Comparison of ENCODE assay signal across 10 cellular contexts in genomic region chr2:70121627-70122372, GRCh38. TPM values are rescaled to one million over a fixed set of nuclear protein-coding genes. Genes with fewer than 3 reads are reported as not detected.
A peak's percentile ranks its signal among the peaks of the same experiment; 100 is the strongest.
DNase-seq lines count a peak whose midpoint lies in the region; ATAC-seq, FAIRE-seq and TF ChIP-seq lines count a peak whose summit lies in the region.
"Had no signal": no experiment of that assay in that cellular context is flagged by ENCODE, and none has a peak within 500 bp of the region (broad histone marks: within the 10 kb centered on the region; RNA-seq: fewer than 3 reads in every experiment).

No MANE protein-coding gene starts in this region.

- POLR2A ChIA-PET in K562 (lab: Yijun Ruan, JAX): interaction anchor here (0.8 to 1.8 kb wide), 9 partner anchors 9 to 172 kb away, joined by 3 to 10 read pairs (median 4); partner anchors contain the start of gene SNRPG

- no peak overlapping the region for H2AK5ac ChIP-seq in H9 (ENCODE audit: insufficient read length, low read length)

- no peak overlapping the region for H2BK12ac ChIP-seq in H9 (ENCODE audit: insufficient read length, low read depth, low read length)

- no peaks in the 10 kb centered on the region for H3K9me3 ChIP-seq in CD4-positive, CD25-positive, alpha-beta regulatory T cell (ENCODE audit: control insufficient read depth in 2 of 2, low read length in 2 of 2)
- H3K9me3 ChIP-seq in H9 (ENCODE audit: control insufficient read depth, low read depth, low read length): no peaks in the 10 kb centered on the region
- H3K9me3 ChIP-seq in K562 (replicated peaks; ENCODE audit: control insufficient read depth, insufficient read depth, low read depth, low read length): no peaks in the 10 kb centered on the region
- H3K9me3 ChIP-seq: ovary had no signal

- peaks cover 13% of the 10 kb centered on the region for H3K27me3 Mint-ChIP-seq in CD4-positive, CD25-positive, alpha-beta regulatory T cell
- no peaks in the 10 kb centered on the region for H3K27me3 Mint-ChIP-seq in H9 (ENCODE audit: low read depth)

- peak overlapping the region; percentile 80 to 100 (median 100) for H3K27ac Mint-ChIP-seq in CD4-positive, CD25-positive, alpha-beta regulatory T cell
- peak overlapping the region; percentile 72 to 91 (median 81); a peak in 6 of 7 replicates for H3K27ac Mint-ChIP-seq in H9

- H3K36me3 ChIP-seq in CD4-positive, CD25-positive, alpha-beta regulatory T cell (ENCODE audit: control insufficient read depth, insufficient read depth, low read length): no peaks in the 10 kb centered on the region
- H3K36me3 ChIP-seq in K562 (ENCODE audit: control insufficient read depth, insufficient read depth, low read length): no peaks in the 10 kb centered on the region
- H3K36me3 ChIP-seq: ovary had no signal

- no peak overlapping the region for H3K4ac ChIP-seq in H9 (ENCODE audit: low read depth, low read length)

- H3K14ac ChIP-seq in H9 (ENCODE audit: insufficient read depth, low read length): no peak overlapping the region

- H2BK15ac ChIP-seq in H9 (ENCODE audit: low read depth, low read length): no peak overlapping the region

- no peak overlapping the region for H3K9ac ChIP-seq in H9 (ENCODE audit: extremely low read depth, insufficient read length, low read length)
- H3K9ac ChIP-seq in K562 (ENCODE audit: insufficient read depth in 1 of 2, low read depth in 2 of 2, low read length in 2 of 2): peak overlapping the region; percentile 52 to 88; a peak in 3 of 4 replicates

- H4K5ac ChIP-seq in H9 (ENCODE audit: insufficient read length, low read depth, low read length): no peak overlapping the region

- H3T11ph ChIP-seq in H9 (ENCODE audit: low read length): no peak overlapping the region

- no peak overlapping the region for H2BK5ac ChIP-seq in H9 (ENCODE audit: insufficient read length, low read length)

- no peak overlapping the region for H3K4me3 ChIP-seq in CD4-positive, CD25-positive, alpha-beta regulatory T cell (ENCODE audit: low read depth, low read length)
- H3K4me3 ChIP-seq in K562: no peak overlapping the region
- H3K4me3 ChIP-seq: ovary had no signal

- H3K27ac ChIP-seq in CD4-positive, CD25-positive, alpha-beta regulatory T cell (ENCODE audit: insufficient read depth, low read length, poor library complexity, severe bottlenecking): peak overlapping the region; percentile 47
- H3K27ac ChIP-seq in H9 (ENCODE audit: insufficient read length, low read depth, low read length) (no peak overlapping the region), K562 (ENCODE audit: extremely low read depth, low read depth, low read length) (peak overlapping the region; percentile 83)

- no peak overlapping the region for H3K23ac ChIP-seq in H9 (ENCODE audit: insufficient read length, low read depth, low read length)

- no peaks in the 10 kb centered on the region for H3K79me2 ChIP-seq in H9 (ENCODE audit: insufficient read depth, low read length)
- peaks cover 12% of the 10 kb centered on the region; the same call in 2 of the 3 replicates for H3K79me2 ChIP-seq in K562 (ENCODE audit: control insufficient read depth, insufficient read depth, low read length)

- H3K9me3 Mint-ChIP-seq in CD4-positive, CD25-positive, alpha-beta regulatory T cell: no peaks in the 10 kb centered on the region
- H3K9me3 Mint-ChIP-seq in H9: no peaks in the 10 kb centered on the region; a peak in 2 of 5 replicates

- no peak overlapping the region for H3K56ac ChIP-seq in H9 (ENCODE audit: insufficient read length, low read depth, low read length)

- H2AFZ ChIP-seq in H9 (ENCODE audit: low read length) (no peak overlapping the region), K562 (ENCODE audit: low read depth, low read length) (peak overlapping the region; percentile 84)

- H3K4me2 ChIP-seq in H9 (ENCODE audit: insufficient read depth, insufficient read length, low read length) (no peak overlapping the region), K562 (ENCODE audit: insufficient read depth, low read length) (peak overlapping the region; percentile 47; the same call in 1 of the 2 replicates)

- no peak for ATAC-seq in CD4-positive, CD25-positive, alpha-beta regulatory T cell (ENCODE audit: low read depth in 2 of 2)
- no peak; the same call in 2 of the 3 replicates for ATAC-seq in K562
- no peak for ATAC-seq in omental fat pad (ENCODE audit: low FRiP score)
- ATAC-seq in HG02852 (IDR thresholded peaks at IDR 0.05; ENCODE audit: unreplicated experiment): no peak

- H3K9me1 ChIP-seq in K562 (ENCODE audit: control insufficient read depth, insufficient read depth, low read length): no peaks in the 10 kb centered on the region

- no peak overlapping the region for H2BK120ac ChIP-seq in H9 (ENCODE audit: low read depth, low read length, poor library complexity, severe bottlenecking)

- H2BK20ac ChIP-seq in H9 (ENCODE audit: low read depth, low read length, poor library complexity, severe bottlenecking): no peak overlapping the region

- H3K4me1 Mint-ChIP-seq in CD4-positive, CD25-positive, alpha-beta regulatory T cell: peaks cover 5 to 77% (median 48%) of the 10 kb centered on the region in 4 donors
- peaks cover 45 to 67% of the 10 kb centered on the region in 2 experiments for H3K4me1 Mint-ChIP-seq in H9

- TF ChIP-seq EP300 in K562 (IDR thresholded peaks at IDR 0.05; ENCODE audit: low read length): no peak

- H3K36me3 Mint-ChIP-seq in CD4-positive, CD25-positive, alpha-beta regulatory T cell: peaks cover 3% of the 10 kb centered on the region
- H3K36me3 Mint-ChIP-seq in H9 (ENCODE audit: insufficient read depth in 1 of 3, low read depth in 3 of 3): no peaks in the 10 kb centered on the region; a peak in 2 of 7 replicates

- no peak overlapping the region for H3K18ac ChIP-seq in H9 (ENCODE audit: insufficient read length, low read depth, low read length)

- no peak overlapping the region for H4K91ac ChIP-seq in H9 (ENCODE audit: insufficient read length, low read depth, low read length)

- intact Hi-C loops in K562 (cut with micrococcal nuclease): no loop called here

- H3K27me3 ChIP-seq in CD4-positive, CD25-positive, alpha-beta regulatory T cell (ENCODE audit: control insufficient read depth, insufficient read depth, low read length): no peaks in the 10 kb centered on the region
- H3K27me3 ChIP-seq in H9 (ENCODE audit: insufficient read depth, low read length): no peaks in the 10 kb centered on the region
- no peaks in the 10 kb centered on the region for H3K27me3 ChIP-seq in K562 (ENCODE audit: control insufficient read depth in 2 of 2, insufficient read depth in 2 of 2, low read length in 2 of 2)
- H3K27me3 ChIP-seq: ovary had no signal

- H3K23me2 ChIP-seq in H9 (ENCODE audit: insufficient read length, low read depth, low read length, poor library complexity, severe bottlenecking): no peaks in the 10 kb centered on the region

- no peak for DNase-seq in CD4-positive, CD25-positive, alpha-beta regulatory T cell
- DNase-seq in H9 (no peak), K562 (ENCODE audit: extremely low read depth in 1 of 4, low spot score in 3 of 4) (peak in 1 of 4 experiments; percentile 42), omental fat pad (ENCODE audit: low spot score) (peak; percentile 12), HuH-7.5 (ENCODE audit: low spot score) (no peak), NCI-H1092 treated with DMSO at 0.1 percent for 48 hours (lab: John Stamatoyannopoulos, UW) (no peak), T1000 (lab: John Stamatoyannopoulos, UW) (no peak)

- H3K79me1 ChIP-seq in H9 (ENCODE audit: insufficient read depth, low read depth, low read length, poor library complexity, severe bottlenecking): no peaks in the 10 kb centered on the region

- BruUV-seq in K562 (replicated peaks; lab: Mats Ljungman, UMichigan): no TSS peak

- H4K8ac ChIP-seq in H9 (replicated peaks; ENCODE audit: insufficient read length, low read depth, low read length): no peak overlapping the region

- TF ChIP-seq CTCF in H9 (conservative IDR thresholded peaks at IDR 0.05): no peak
- TF ChIP-seq CTCF in K562 (IDR thresholded peaks at IDR 0.05 in 2 of 3, conservative IDR thresholded peaks at IDR 0.05 in 1 of 3; ENCODE audit: insufficient read depth in 2 of 3, low read depth in 1 of 3, low read length in 3 of 3): no peak
- no peak for TF ChIP-seq CTCF in omental fat pad (IDR thresholded peaks at IDR 0.05)

- TF ChIP-seq RAD21 in K562 (CRISPR knock-in tag; conservative IDR thresholded peaks at IDR 0.05 in 1 of 2, IDR thresholded peaks at IDR 0.05 in 1 of 2): no peak

- TF ChIP-seq POLR2A in K562 (conservative IDR thresholded peaks at IDR 0.05): no peak

- H3K4me1 ChIP-seq in CD4-positive, CD25-positive, alpha-beta regulatory T cell (ENCODE audit: control insufficient read depth, insufficient read depth, low read length, poor library complexity, severe bottlenecking): peaks cover 43% of the 10 kb centered on the region
- H3K4me1 ChIP-seq in H9 (ENCODE audit: insufficient read depth, low read length) (peaks cover 10% of the 10 kb centered on the region; the same call in 1 of the 2 replicates), K562 (replicated peaks in 1 of 2; ENCODE audit: control insufficient read depth in 2 of 2, insufficient read depth in 2 of 2, low read length in 2 of 2) (peaks cover 56 to 58% of the 10 kb centered on the region in 2 experiments)

- in situ Hi-C loops in K562 (cut with MboI): loop anchor here (5.0 kb wide), 1 partner anchor 34 kb away; the partner anchor contains the start of gene PCBP1

- no CpG with 5 or more reads among the region's 6 CpGs for WGBS in H9 (ENCODE audit: extremely low coverage, insufficient read length, low lambda C conversion rate)
- 29% methylated on average over 6 of the region's 6 CpGs for WGBS in K562 (ENCODE audit: insufficient coverage, low coverage, missing lambda C conversion rate)

- H4K20me1 ChIP-seq in H9 (ENCODE audit: control insufficient read depth, insufficient read depth, insufficient read length) (no peaks in the 10 kb centered on the region), K562 (replicated peaks; ENCODE audit: control insufficient read depth, insufficient read depth, low read length) (no peaks in the 10 kb centered on the region)

- peak overlapping the region in 2 of 4 donors; percentile 63 to 97 for H3K4me3 Mint-ChIP-seq in CD4-positive, CD25-positive, alpha-beta regulatory T cell
- no peak overlapping the region for H3K4me3 Mint-ChIP-seq in H9

- FAIRE-seq in K562 (lab: Jason Lieb, UNC): no peak
- FAIRE-seq: astrocyte had no signal

- CTCF ChIA-PET in K562 (lab: Yijun Ruan, JAX; ENCODE audit: low intra/inter-chr PET ratio): interaction anchor here (0.5 kb wide), 1 partner anchor 26 kb away, joined by 4 read pairs; no protein-coding TSS in a partner anchor

RNA-seq across cellular contexts. Expression of gene PCBP1, which starts 34.5 kb away (rescaled TPM):
- total RNA-seq in CD4-positive, CD25-positive, alpha-beta regulatory T cell: 330 TPM
- 100 to 1,000 TPM; 131 to 188 (median 173) TPM for polyA plus RNA-seq in CD4-positive, CD25-positive, alpha-beta regulatory T cell
- total RNA-seq in H9 (2021) (457 and 465 TPM in 2 replicates), K562 (2014; rRNA removed) (78.1 and 99.4 TPM in 2 replicates), K562 (2014; rRNA removed; fragmentation: Illumina TruSeq; extraction: Trizol) (58.9 and 61.9 TPM in 2 replicates), K562 (2015; rRNA removed; fragmentation: Illumina TruSeq; extraction: Trizol) (72.5 and 76.0 TPM in 2 replicates), K562 (2021) (407 and 420 TPM in 2 replicates), omental fat pad (100 to 1,000 TPM; 200 to 256 (median 209) TPM)
- 30.2 and 53.7 TPM in 2 replicates for total RNA-seq in K562 (2011; cell fraction: chromatin; rRNA removed; ENCODE audit: low replicate concordance)
- 60.7 and 63.0 TPM in 2 replicates for total RNA-seq in K562 (2011; cell fraction: nucleolus; rRNA removed)
- 58.0 and 69.2 TPM in 2 replicates for total RNA-seq in K562 (2011; cell fraction: nucleoplasm; rRNA removed)
- polyA plus RNA-seq in K562 (2011; rRNA removed) (122 and 123 TPM in 2 replicates), K562 (2014; fragmentation: Illumina TruSeq; extraction: Trizol) (347 and 391 TPM in 2 replicates), K562 (2014; fragmentation: Nextera tagmentation; extraction: Ambion mirVana) (10 to 100 TPM; 19.2 to 23.9 TPM), K562 (2014; rRNA removed) (212 and 227 TPM in 2 replicates)
- 131 and 249 TPM in 2 replicates for polyA plus RNA-seq in K562 (2011; cell fraction: cytosol; rRNA removed)
- polyA plus RNA-seq in K562 (2011; cell fraction: nucleus; rRNA removed): 78.5 and 114 TPM in 2 replicates
- polyA plus RNA-seq in K562 (2012): 431 TPM in 2 replicates
- polyA minus RNA-seq in K562 (2011; rRNA and poly(A)+ RNA removed): 55.6 and 69.8 TPM in 2 replicates
- 92.3 and 95.3 TPM in 2 replicates for polyA minus RNA-seq in K562 (2011; cell fraction: cytosol; rRNA and poly(A)+ RNA removed)
- polyA minus RNA-seq in K562 (2011; cell fraction: nucleus; rRNA and poly(A)+ RNA removed): 36.1 and 36.7 TPM in 2 replicates
